In genomic region chr1:226510453-226510852, GRCh38 we compare ENCODE assay signal across 2 cellular contexts.
TF ChIP-seq lines count a peak whose summit lies in the region.

No MANE protein-coding gene starts in this region.

TF ChIP-seq in HCT116, 20 proteins besides CTCF, POLR2A, EP300 and RAD21:
- no peak for TF ChIP-seq ATF3 (IDR thresholded peaks at IDR 0.05)
- TF ChIP-seq YY1 (IDR thresholded peaks at IDR 0.05; ENCODE audit: extremely low read depth, insufficient replicate concordance, low read depth, low read length) = no peak
- TF ChIP-seq POLR2AphosphoS5 (IDR thresholded peaks at IDR 0.05; ENCODE audit: low read depth, low read length) = no peak
- no peak for TF ChIP-seq SRF (IDR thresholded peaks at IDR 0.05; ENCODE audit: low read depth)
- TF ChIP-seq SP1 (IDR thresholded peaks at IDR 0.05; ENCODE audit: low read depth) = no peak
- TF ChIP-seq EZH2phosphoT487 (IDR thresholded peaks at IDR 0.05; ENCODE audit: borderline replicate concordance) = no peak
- no peak for TF ChIP-seq SIN3A (IDR thresholded peaks at IDR 0.05; ENCODE audit: low read depth)
- TF ChIP-seq CBX3 (IDR thresholded peaks at IDR 0.05; ENCODE audit: low read depth) = no peak
- TF ChIP-seq FOSL1 (IDR thresholded peaks at IDR 0.05; ENCODE audit: low read depth) = no peak
- no peak for TF ChIP-seq REST (IDR thresholded peaks at IDR 0.05; ENCODE audit: low read depth)

TF ChIP-seq in K562, 482 proteins besides CTCF, POLR2A, EP300 and RAD21:
- TF ChIP-seq HEY1 (CRISPR knock-in tag; IDR thresholded peaks at IDR 0.05; ENCODE audit: borderline replicate concordance) (no peak), ZNF133 (CRISPR knock-in tag; IDR thresholded peaks at IDR 0.05) (no peak), NFIC (IDR thresholded peaks at IDR 0.05) (0 out of 2 replicates have a peak, but pooled peaks have one; percentile 1), KLF6 (CRISPR knock-in tag; IDR thresholded peaks at IDR 0.05; ENCODE audit: borderline replicate concordance) (no peak), CUX1 (CRISPR knock-in tag; IDR thresholded peaks at IDR 0.05) (no peak)
